In the genomic region with DNA sequence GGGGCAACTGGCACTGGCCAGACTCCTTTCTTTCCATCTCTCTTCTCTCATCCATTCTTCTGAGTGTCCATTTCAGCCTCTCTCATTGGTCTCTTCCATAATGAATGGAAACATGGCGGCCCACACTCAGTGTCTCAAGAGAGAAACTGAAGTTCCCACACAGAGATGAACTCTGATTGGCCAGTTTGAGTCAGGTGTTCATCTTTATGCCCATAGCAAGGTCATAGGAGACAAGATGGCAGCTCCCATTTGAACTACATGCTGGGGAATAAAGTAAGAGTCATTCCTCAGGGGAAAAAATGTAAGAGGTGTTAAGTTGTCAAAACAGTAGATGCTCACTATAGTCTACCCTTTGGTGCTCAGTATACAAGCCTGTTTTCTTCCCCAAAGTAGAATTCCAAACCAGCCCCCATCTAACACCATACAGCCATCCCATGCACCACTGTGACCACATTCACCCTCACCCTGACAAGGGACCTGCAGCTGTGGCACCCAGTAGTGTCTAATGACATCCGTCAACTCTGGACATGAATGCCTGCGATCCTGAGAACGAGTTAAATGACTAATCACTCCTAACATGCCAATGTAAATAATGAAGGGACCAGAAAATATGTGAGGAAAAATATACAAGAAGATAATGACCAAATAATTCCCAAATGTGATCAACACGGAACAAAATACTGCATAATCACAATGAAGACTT, we compare ENCODE assay signal across 15 cellular contexts. TPM values are rescaled to one million over a fixed set of nuclear protein-coding genes. Genes with fewer than 3 reads are reported as not detected.
DNase-seq lines count a peak whose midpoint lies in the region; ATAC-seq, FAIRE-seq and TF ChIP-seq lines count a peak whose summit lies in the region.
"Had no signal": no experiment of that assay in that cellular context is flagged by ENCODE, and none has a peak within 500 bp of the region (broad histone marks: within the 10 kb centered on the region; RNA-seq: fewer than 3 reads in every experiment).

No MANE protein-coding gene starts in this region.

- no peaks in the 10 kb centered on the region for H4K20me1 ChIP-seq in mammary epithelial cell (ENCODE audit: insufficient read depth, low read length)

- TF ChIP-seq CTCF in A549 (IDR thresholded peaks at IDR 0.05) (no peak), mammary epithelial cell (conservative IDR thresholded peaks at IDR 0.05 in 1 of 2, IDR thresholded peaks at IDR 0.05 in 1 of 2; ENCODE audit: extremely low read depth in 1 of 2, insufficient read depth in 1 of 2, low read depth in 1 of 2, low read length in 2 of 2) (no peak)

- no peak overlapping the region for H2AFZ ChIP-seq in mammary epithelial cell (ENCODE audit: low read depth, low read length)

- peaks cover 52% of the 10 kb centered on the region for H3K79me2 ChIP-seq in mammary epithelial cell (ENCODE audit: insufficient read depth, low read length)

- 0 out of 3 replicates have a peak overlapping the region, but pooled peaks have one; percentile 12 for H3K4me2 ChIP-seq in A549
- H3K4me2 ChIP-seq in mammary epithelial cell (ENCODE audit: insufficient read depth, low read depth, low read length): no peak overlapping the region

- BruUV-seq in mammary epithelial cell (replicated peaks; lab: Mats Ljungman, UMichigan): TSS peak; percentile 3

- no peak overlapping the region for H3K4me3 ChIP-seq in A549
- no peak overlapping the region for H3K4me3 ChIP-seq in mammary epithelial cell (replicated peaks in 1 of 3; ENCODE audit: insufficient read depth in 1 of 3, low read depth in 2 of 3, low read length in 3 of 3)
- H3K4me3 ChIP-seq: left lung had no signal

- H3K27me3 ChIP-seq in mammary epithelial cell (ENCODE audit: insufficient read depth, low read length): no peaks in the 10 kb centered on the region
- H3K27me3 ChIP-seq: left lung had no signal

- no peak for FAIRE-seq in A549 (lab: Jason Lieb, UNC)
- FAIRE-seq: H54 had no signal

- CTCF ChIA-PET in A549 (lab: Yijun Ruan, JAX) (interaction anchor here (0.6 to 1.3 kb wide), 4 partner anchors 7 to 38 kb away, joined by 3 read pairs; no protein-coding TSS in a partner anchor), mammary epithelial cell (lab: Charles Lee; ENCODE audit: low non-redundant PET) (interaction anchor here (0.6 to 0.9 kb wide), 3 partner anchors 26 to 449 kb away, joined by 3 to 4 read pairs (median 4); no protein-coding TSS in a partner anchor)

- no peak for ATAC-seq in A549
- ATAC-seq: left lung; naive thymus-derived CD4-positive, alpha-beta T cell; WTC11 had no signal

- whole genome bisulfite sequencing in A549 (ENCODE audit: missing lambda C conversion rate): 33% methylated on average over 5 of the region's 5 CpGs
- WGBS in mammary epithelial cell (ENCODE audit: low coverage, missing lambda C conversion rate): 39% methylated on average over 5 of the region's 5 CpGs

- dilution Hi-C loops in mammary epithelial cell (cut with HindIII; ENCODE audit: low sequenced_read_pairs): no loop called here

- TF ChIP-seq POLR2A in A549 (IDR thresholded peaks at IDR 0.05; ENCODE audit: low read length): no peak

- TF ChIP-seq EP300 in A549 (IDR thresholded peaks at IDR 0.05): no peak

- H3K9ac ChIP-seq in mammary epithelial cell (ENCODE audit: insufficient read depth, low read length): no peak overlapping the region

- POLR2A ChIA-PET in A549 (lab: Yijun Ruan, JAX): no interaction called here

- peaks cover 3% of the 10 kb centered on the region for H3K36me3 ChIP-seq in mammary epithelial cell (ENCODE audit: insufficient read depth, low read length)
- H3K36me3 ChIP-seq: left lung had no signal

- TF ChIP-seq RAD21 in A549 (conservative IDR thresholded peaks at IDR 0.05 in 1 of 2, IDR thresholded peaks at IDR 0.05 in 1 of 2): no peak

- in situ Hi-C loops in mammary epithelial cell (cut with MboI; ENCODE audit: low sequenced_read_pairs in 2 of 2): no loop called here

- intact Hi-C loops in mammary epithelial cell (cut with micrococcal nuclease): no loop called here

- H3K9me3 ChIP-seq in A549 (no peaks in the 10 kb centered on the region), mammary epithelial cell (replicated peaks; ENCODE audit: insufficient read depth, low read length) (no peaks in the 10 kb centered on the region)
- H3K9me3 ChIP-seq: left lung had no signal

- DNase-seq in A549 (ENCODE audit: low read depth in 1 of 2, low spot score in 1 of 2): no peak
- peak; percentile 75 for DNase-seq in LHCN-M2 (ENCODE audit: low read depth)
- peak; percentile 52 for DNase-seq in mammary epithelial cell
- no peak for DNase-seq in stimulated activated CD4-positive, alpha-beta T cell treated with anti-CD3 and anti-CD28 coated beads, Interleukin-4, amount 100 ng/mL, for 4 hours
- DNase-seq in NCI-H2029 treated with DMSO at 0.1 percent for 48 hours (lab: John Stamatoyannopoulos, UW): no peak
- no peak for DNase-seq in NCI-H226
- DNase-seq: activated naive CD4-positive, alpha-beta T cell treated with anti-CD3 and anti-CD28 coated beads for 36 hours; erythroblast; left lung; naive thymus-derived CD4-positive, alpha-beta T cell; NCI-H2171; NK-92 treated with Interleukin-12 subunit alpha and Interleukin-12 subunit beta, amount 100 ng/mL, for 24 hours; stimulated activated CD4-positive, alpha-beta T cell treated with anti-CD3 and anti-CD28 coated beads, Interleukin-2, amount 100 ng/mL, for 48 hours had no signal

- peak overlapping the region; percentile 0 to 89; a peak in 3 of 6 replicates for H3K27ac ChIP-seq in A549
- peak overlapping the region; percentile 96 for H3K27ac ChIP-seq in mammary epithelial cell (ENCODE audit: insufficient read depth, low read depth, low read length)

- H3K4me1 ChIP-seq in A549: peaks cover 47% of the 10 kb centered on the region
- peaks cover 57% of the 10 kb centered on the region for H3K4me1 ChIP-seq in mammary epithelial cell (ENCODE audit: insufficient read depth, low read length)

TF ChIP-seq in A549, 52 proteins besides CTCF, POLR2A, EP300 and RAD21:
- no peak for TF ChIP-seq SREBF2 (IDR thresholded peaks at IDR 0.05)
- TF ChIP-seq ZNF302 (CRISPR knock-in tag; IDR thresholded peaks at IDR 0.05): no peak
- TF ChIP-seq FOXS1 (CRISPR knock-in tag; IDR thresholded peaks at IDR 0.05): no peak
- TF ChIP-seq, protein P1, sequence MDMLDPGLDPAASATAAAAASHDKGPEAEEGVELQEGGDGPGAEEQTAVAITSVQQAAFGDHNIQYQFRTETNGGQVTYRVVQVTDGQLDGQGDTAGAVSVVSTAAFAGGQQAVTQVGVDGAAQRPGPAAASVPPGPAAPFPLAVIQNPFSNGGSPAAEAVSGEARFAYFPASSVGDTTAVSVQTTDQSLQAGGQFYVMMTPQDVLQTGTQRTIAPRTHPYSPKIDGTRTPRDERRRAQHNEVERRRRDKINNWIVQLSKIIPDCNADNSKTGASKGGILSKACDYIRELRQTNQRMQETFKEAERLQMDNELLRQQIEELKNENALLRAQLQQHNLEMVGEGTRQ (IDR thresholded peaks at IDR 0.05): peak; percentile 49
- no peak for TF ChIP-seq HOXB13 (CRISPR knock-in tag; IDR thresholded peaks at IDR 0.05; ENCODE audit: low read depth)

RNA-seq across cellular contexts. Expression of a gene that starts 12.4 kb away (rescaled TPM):
- polyA plus RNA-seq in A549 (2011; rRNA removed): 11.2 and 12.2 TPM in 2 replicates
- polyA plus RNA-seq in A549 (2012; cell fraction: cytosol; rRNA removed): 24.0 and 25.0 TPM in 2 replicates
- 15.2 and 17.4 TPM in 2 replicates for polyA plus RNA-seq in A549 (2012; cell fraction: nucleus; rRNA removed)
- 35.6 to 48.7 TPM (median 44.6 TPM) in 3 replicates for polyA plus RNA-seq in A549 (2017; fragmentation: RNase III; extraction: RNeasy Plus Mini Kit Qiagen cat#74134 plus additional on column Dnase treatment)
- 18.8 and 24.3 TPM in 2 replicates for polyA minus RNA-seq in A549 (2011; rRNA and poly(A)+ RNA removed)
- not detected in 2 replicates for total RNA-seq in LHCN-M2 (2014; rRNA removed)
- 1.2 TPM for polyA plus RNA-seq in LHCN-M2 (2012)
- total RNA-seq in mammary epithelial cell: 10 to 100 TPM in 1 of 2 donors, 1 to 10 TPM in 1; 2.8 to 91.5 TPM
- polyA plus RNA-seq in mammary epithelial cell: 371 TPM
- polyA minus RNA-seq in mammary epithelial cell: 543 TPM
- total RNA-seq: activated naive CD4-positive, alpha-beta T cell treated with anti-CD3 and anti-CD28 coated beads for 36 hours had no signal
- polyA plus RNA-seq: naive thymus-derived CD4-positive, alpha-beta T cell had no signal

RNA-seq across cellular contexts. Expression of a gene that starts 32.0 kb away (rescaled TPM):
- polyA plus RNA-seq in A549 (2011; rRNA removed) (18.9 and 19.9 TPM in 2 replicates), A549 (2017; fragmentation: RNase III; extraction: RNeasy Plus Mini Kit Qiagen cat#74134 plus additional on column Dnase treatment) (41.5 to 53.3 TPM (median 51.4 TPM) in 3 replicates), mammary epithelial cell (55.6 TPM)
- 24.1 and 29.5 TPM in 2 replicates for polyA plus RNA-seq in A549 (2012; cell fraction: cytosol; rRNA removed)
- 21.1 and 21.3 TPM in 2 replicates for polyA plus RNA-seq in A549 (2012; cell fraction: nucleus; rRNA removed)
- polyA minus RNA-seq in A549 (2011; rRNA and poly(A)+ RNA removed): 8.2 and 9.6 TPM in 2 replicates
- total RNA-seq in LHCN-M2 (2014; rRNA removed) (39.7 and 45.5 TPM in 2 replicates), mammary epithelial cell (10 to 100 TPM; 57.2 to 90.0 TPM)
- 75.5 TPM for polyA plus RNA-seq in LHCN-M2 (2012)
- polyA minus RNA-seq in mammary epithelial cell: 23.6 TPM

RNA-seq across cellular contexts. Expression of a gene that starts 48.9 kb away (rescaled TPM):
- polyA plus RNA-seq in A549 (2011; rRNA removed) (0.53 and 0.76 TPM in 2 replicates), A549 (2017; fragmentation: RNase III; extraction: RNeasy Plus Mini Kit Qiagen cat#74134 plus additional on column Dnase treatment) (4.1 to 7.1 TPM (median 6.9 TPM) in 3 replicates), mammary epithelial cell (0.28 TPM)
- polyA plus RNA-seq in A549 (2012; cell fraction: cytosol; rRNA removed): 1.4 and 2.0 TPM in 2 replicates
- polyA plus RNA-seq in A549 (2012; cell fraction: nucleus; rRNA removed): 3.1 and 5.4 TPM in 2 replicates
- polyA minus RNA-seq in A549 (2011; rRNA and poly(A)+ RNA removed): 0.78 and 0.83 TPM in 2 replicates
- total RNA-seq in LHCN-M2 (2014; rRNA removed) (0.06 TPM in 1 of 2 replicates, not detected in the other), mammary epithelial cell (under 1 TPM in 1 of 2 donors, not detected in 1; 0.49 TPM)
- polyA plus RNA-seq in LHCN-M2 (2012): 0.11 TPM
- not detected for polyA minus RNA-seq in mammary epithelial cell
- total RNA-seq: activated naive CD4-positive, alpha-beta T cell treated with anti-CD3 and anti-CD28 coated beads for 36 hours; naive thymus-derived CD4-positive, alpha-beta T cell had no signal
- polyA plus RNA-seq: naive thymus-derived CD4-positive, alpha-beta T cell had no signal

RNA-seq across cellular contexts. Expression of a gene that starts 59.9 kb away (rescaled TPM):
- 231 and 258 TPM in 2 replicates for polyA plus RNA-seq in A549 (2011; rRNA removed)
- polyA plus RNA-seq in A549 (2012; cell fraction: cytosol; rRNA removed): 172 and 229 TPM in 2 replicates
- 154 and 173 TPM in 2 replicates for polyA plus RNA-seq in A549 (2012; cell fraction: nucleus; rRNA removed)
- polyA plus RNA-seq in A549 (2017; fragmentation: RNase III; extraction: RNeasy Plus Mini Kit Qiagen cat#74134 plus additional on column Dnase treatment): 154 to 158 TPM (median 156 TPM) in 3 replicates
- polyA minus RNA-seq in A549 (2011; rRNA and poly(A)+ RNA removed): 135 and 176 TPM in 2 replicates
- 254 and 285 TPM in 2 replicates for total RNA-seq in LHCN-M2 (2014; rRNA removed)
- polyA plus RNA-seq in LHCN-M2 (2012): 204 TPM
- 100 to 1,000 TPM; 181 to 238 TPM for total RNA-seq in mammary epithelial cell
- 320 TPM for polyA plus RNA-seq in mammary epithelial cell
- 162 TPM for polyA minus RNA-seq in mammary epithelial cell

Comparison
In these comparisons a context has a peak if more than half of its experiments do, and no peak if none do; other contexts are left out.
1. DNase-seq: peak in LHCN-M2 (single experiment) and mammary epithelial cell (single experiment); none in A549 (0 of 2), stimulated activated CD4-positive, alpha-beta T cell treated with anti-CD3 and anti-CD28 coated beads, Interleukin-4, amount 100 ng/mL, for 4 hours (0 of 2), NCI-H2029 treated with DMSO at 0.1 percent for 48 hours (single experiment) and NCI-H226 (single experiment).